ENCODE assay signal across 9 cellular contexts in the genomic region with DNA sequence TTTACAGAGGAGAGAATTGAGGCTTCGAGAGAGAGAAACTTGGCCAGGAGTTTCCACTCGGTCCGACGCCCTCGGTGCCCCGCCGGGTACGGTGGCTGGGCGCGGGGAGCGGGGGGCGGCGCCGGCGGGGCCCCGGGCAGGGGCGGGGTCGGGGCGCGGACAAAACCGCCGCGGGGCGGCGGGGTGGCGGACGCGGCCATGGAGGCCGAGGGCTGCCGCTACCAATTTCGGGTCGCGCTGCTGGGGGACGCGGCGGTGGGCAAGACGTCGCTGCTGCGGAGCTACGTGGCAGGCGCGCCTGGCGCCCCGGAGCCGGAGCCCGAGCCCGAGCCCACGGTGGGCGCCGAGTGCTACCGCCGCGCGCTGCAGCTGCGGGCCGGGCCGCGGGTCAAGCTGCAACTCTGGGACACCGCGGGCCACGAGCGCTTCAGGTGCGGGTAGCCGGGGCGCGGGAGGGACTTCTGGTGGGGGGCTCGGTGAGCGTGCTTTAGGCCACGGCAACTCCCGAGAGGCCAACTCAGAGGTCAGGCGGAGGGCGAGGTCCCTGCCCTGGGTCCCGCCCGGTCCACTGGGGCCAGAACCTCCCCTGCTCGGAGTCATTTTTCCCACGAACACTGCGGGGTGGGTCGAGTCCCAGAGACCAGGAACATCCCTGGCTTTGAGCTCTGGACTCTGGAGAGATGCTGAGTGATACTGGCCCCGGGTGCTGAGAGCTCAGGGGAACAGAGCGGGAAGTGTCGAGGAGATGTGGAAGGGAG. TPM values are rescaled to one million over a fixed set of nuclear protein-coding genes. Genes with fewer than 3 reads are reported as not detected.
DNase-seq lines count a peak whose midpoint lies in the region; ATAC-seq and TF ChIP-seq lines count a peak whose summit lies in the region.
"Had no signal": no experiment of that assay in that cellular context is flagged by ENCODE, and none has a peak within 500 bp of the region (broad histone marks: within the 10 kb centered on the region; RNA-seq: fewer than 3 reads in every experiment).

No MANE protein-coding gene starts in this region.

- no peak for TF ChIP-seq CTCF in RWPE1 (conservative IDR thresholded peaks at IDR 0.05; ENCODE audit: low read depth)
- TF ChIP-seq CTCF in fibroblast of pulmonary artery (IDR thresholded peaks at IDR 0.05; ENCODE audit: low read length, missing control alignments), result no peak
- TF ChIP-seq CTCF in ovary (IDR thresholded peaks at IDR 0.05), result no peak

- no peaks in the 10 kb centered on the region for H3K9me3 ChIP-seq in ovary

- H3K4me3 ChIP-seq in fibroblast of pulmonary artery (replicated peaks; ENCODE audit: low read depth, low read length), result peak overlapping the region; percentile 47
- peak overlapping the region; percentile 38 for H3K4me3 ChIP-seq in ovary

- H3K36me3 Mint-ChIP-seq in activated CD4-positive, alpha-beta T cell treated with anti-CD3 and anti-CD28 coated beads, Interleukin-2, amount 10 ng/mL, durations not matched to agents 7 days and 5 days (ENCODE audit: low read depth), result peaks cover 2% of the 10 kb centered on the region

- H3K27me3 Mint-ChIP-seq in activated CD4-positive, alpha-beta T cell treated with anti-CD3 and anti-CD28 coated beads, Interleukin-2, amount 10 ng/mL, durations not matched to agents 7 days and 5 days, result peaks cover 6% of the 10 kb centered on the region

- TF ChIP-seq POLR2A in ovary (IDR thresholded peaks at IDR 0.05), result no peak

- no peaks in the 10 kb centered on the region for H3K27me3 ChIP-seq in ovary

- intact Hi-C loops in ovary (cut with DNase I), result loop anchor here in 1 of 4 donors (10.0 kb wide), 1 partner anchor 68 kb away; no protein-coding TSS in a partner anchor

- H3K4me1 ChIP-seq in ovary (ENCODE audit: insufficient read depth), result peaks cover 2% of the 10 kb centered on the region

- WGBS in ovary, 3 donors, result 2 to 3% (median 3%) methylated on average over 53 to 81 of the region's 81 CpGs

- CTCF ChIA-PET in activated CD4-positive, alpha-beta T cell treated with anti-CD3 and anti-CD28 coated beads, Interleukin-2, amount 10 ng/mL, durations not matched to agents 7 days and 5 days (lab: Charles Lee), result interaction anchor here (0.6 to 0.8 kb wide), 4 partner anchors 10 to 19 kb away, joined by 3 to 4 read pairs (median 3); no protein-coding TSS in a partner anchor
- CTCF ChIA-PET in RWPE1 (lab: Yijun Ruan, JAX), result interaction anchor here (0.6 kb wide), 1 partner anchor 16 kb away, joined by 3 read pairs; no protein-coding TSS in a partner anchor

- POLR2A ChIA-PET in activated CD4-positive, alpha-beta T cell treated with anti-CD3 and anti-CD28 coated beads, Interleukin-2, amount 10 ng/mL, durations not matched to agents 7 days and 5 days (lab: Charles Lee), result interaction anchor here (1.4 kb wide), 1 partner anchor 11 kb away, joined by 4 read pairs; no protein-coding TSS in a partner anchor
- POLR2A ChIA-PET in RWPE1 (lab: Yijun Ruan, JAX; ENCODE audit: low non-redundant PET), result no interaction called here

- DNase-seq in activated CD4-positive, alpha-beta T cell treated with anti-CD3 and anti-CD28 coated beads, Interleukin-2, amount 10 ng/mL, durations not matched to agents 7 days and 5 days, result no peak
- DNase-seq in activated CD4-positive, alpha-beta T cell treated with anti-CD3 and anti-CD28 coated beads for 1 hour, result no peak
- DNase-seq in RWPE1 (ENCODE audit: low spot score), result no peak
- DNase-seq in fibroblast of pulmonary artery (ENCODE audit: low read depth), result no peak
- no peak for DNase-seq in ovary
- DNase-seq in NCI-H1092 treated with DMSO at 0.1 percent for 48 hours (lab: John Stamatoyannopoulos, UW), result no peak
- no peak for DNase-seq in NCI-H1694 (lab: John Stamatoyannopoulos, UW)

- H3K4me1 Mint-ChIP-seq in activated CD4-positive, alpha-beta T cell treated with anti-CD3 and anti-CD28 coated beads, Interleukin-2, amount 10 ng/mL, durations not matched to agents 7 days and 5 days, result peaks cover 8% of the 10 kb centered on the region

- no peaks in the 10 kb centered on the region for H3K36me3 ChIP-seq in ovary

- peak overlapping the region; percentile 62 for H3K27ac Mint-ChIP-seq in activated CD4-positive, alpha-beta T cell treated with anti-CD3 and anti-CD28 coated beads, Interleukin-2, amount 10 ng/mL, durations not matched to agents 7 days and 5 days

- H3K27ac ChIP-seq in RWPE1 (peak overlapping the region; percentile 45), ovary (no peak overlapping the region)

- no peak for TF ChIP-seq EP300 in ovary (IDR thresholded peaks at IDR 0.05)

- H3K4me3 Mint-ChIP-seq in activated CD4-positive, alpha-beta T cell treated with anti-CD3 and anti-CD28 coated beads, Interleukin-2, amount 10 ng/mL, durations not matched to agents 7 days and 5 days, result peak overlapping the region; percentile 72

- H3K9me3 Mint-ChIP-seq in activated CD4-positive, alpha-beta T cell treated with anti-CD3 and anti-CD28 coated beads, Interleukin-2, amount 10 ng/mL, durations not matched to agents 7 days and 5 days, result no peaks in the 10 kb centered on the region

- no peak for ATAC-seq in HG03280 (IDR thresholded peaks at IDR 0.05; ENCODE audit: unreplicated experiment)

RNA-seq across cellular contexts. Expression of gene RAB42, which starts 0.4 kb away (rescaled TPM):
- not detected for total RNA-seq in activated CD4-positive, alpha-beta T cell treated with anti-CD3 and anti-CD28 coated beads, Interleukin-2, amount 10 ng/mL, durations not matched to agents 7 days and 5 days
- total RNA-seq in ovary, result 1 to 10 TPM in 2 of 7 donors, under 1 TPM in 4, not detected in 1; 0.36 to 4.2 (median 0.89) TPM
- 1 to 10 TPM in 1 of 2 donors, under 1 TPM in 1; 0.82 to 1.3 TPM for polyA plus RNA-seq in ovary

RNA-seq across cellular contexts. Expression of gene TRNAU1AP, which starts 39.6 kb away (rescaled TPM):
- total RNA-seq in activated CD4-positive, alpha-beta T cell treated with anti-CD3 and anti-CD28 coated beads, Interleukin-2, amount 10 ng/mL, durations not matched to agents 7 days and 5 days, result 10 to 100 TPM; 69.3 to 70.6 TPM
- 10 to 100 TPM; 18.8 to 27.7 (median 20.6) TPM for total RNA-seq in ovary
- 10 to 100 TPM; 20.7 to 37.6 TPM for polyA plus RNA-seq in ovary

RNA-seq across cellular contexts. Expression of gene TAF12, which starts 50.4 kb away (rescaled TPM):
- 10 to 100 TPM; 31.0 to 40.4 TPM for total RNA-seq in activated CD4-positive, alpha-beta T cell treated with anti-CD3 and anti-CD28 coated beads, Interleukin-2, amount 10 ng/mL, durations not matched to agents 7 days and 5 days
- total RNA-seq in ovary, result 10 to 100 TPM; 15.4 to 26.4 (median 18.4) TPM
- 10 to 100 TPM; 21.7 to 39.4 TPM for polyA plus RNA-seq in ovary

RNA-seq across cellular contexts. Expression of gene RNU11, which starts 55.9 kb away (rescaled TPM):
- total RNA-seq in activated CD4-positive, alpha-beta T cell treated with anti-CD3 and anti-CD28 coated beads, Interleukin-2, amount 10 ng/mL, durations not matched to agents 7 days and 5 days, result not detected
- not detected for total RNA-seq in ovary
- polyA plus RNA-seq in ovary, result not detected
- total RNA-seq: temporal lobe had no signal
